ENCODE assay signal across 25 cellular contexts in the genomic region with DNA sequence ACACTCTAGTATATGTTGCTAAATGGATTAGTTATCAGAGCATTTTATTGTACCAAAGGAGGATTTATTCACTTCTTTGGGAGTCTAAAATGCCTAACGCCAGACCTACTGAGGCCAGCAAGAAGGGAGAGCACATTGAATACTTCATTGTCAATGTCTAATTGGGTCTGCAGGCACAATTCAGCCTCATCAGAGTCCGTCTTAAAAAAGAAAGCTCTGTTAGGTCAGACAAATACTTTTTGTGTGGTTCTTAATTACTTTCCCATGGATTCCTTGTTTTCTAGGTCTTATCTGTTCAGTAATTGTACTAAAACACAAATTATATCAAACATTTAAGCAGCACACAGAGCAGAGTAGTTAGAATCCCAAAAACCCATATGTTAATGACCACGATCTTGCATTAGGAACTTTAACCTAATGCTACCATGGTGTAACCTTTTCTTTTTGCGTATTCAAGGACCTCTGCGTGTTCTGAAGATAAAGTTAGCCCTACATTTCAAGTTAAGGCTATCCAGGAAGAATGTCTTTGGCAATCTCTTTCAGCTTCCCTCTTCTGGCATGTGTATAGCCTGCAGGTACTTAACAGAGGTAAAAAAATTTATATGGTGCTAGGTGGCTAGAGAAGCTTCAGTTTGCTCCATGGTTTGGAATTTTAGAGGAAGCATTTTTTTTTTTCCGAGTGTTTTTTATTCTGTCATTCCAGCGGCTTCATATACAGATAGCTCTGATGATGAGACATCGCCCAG. TPM values are rescaled to one million over a fixed set of nuclear protein-coding genes. Genes with fewer than 3 reads are reported as not detected.
"Had no signal": no experiment of that assay in that cellular context is flagged by ENCODE, and none has a peak within 500 bp of the region (broad histone marks: within the 10 kb centered on the region; RNA-seq: fewer than 3 reads in every experiment).

No MANE protein-coding gene starts in this region.

- H3K4me1 ChIP-seq: spleen, upper lobe of left lung had no signal

- H3K27me3 Mint-ChIP-seq: activated naive CD8-positive, alpha-beta T cell treated with anti-CD3 and anti-CD28 coated beads, Interleukin-2, amount 50 U/mL, for 24 hours; effector memory CD8-positive, alpha-beta T cell; naive thymus-derived CD4-positive, alpha-beta T cell; progenitor cell of endocrine pancreas had no signal

- H3K9me3 ChIP-seq: esophagus muscularis mucosa, gastrocnemius medialis, heart left ventricle, spleen, thoracic aorta, upper lobe of left lung had no signal

- H3K36me3 ChIP-seq: gastrocnemius medialis, thoracic aorta had no signal

- H3K4me3 ChIP-seq: esophagus muscularis mucosa, gastrocnemius medialis, heart left ventricle, lung, spleen, thoracic aorta, upper lobe of left lung had no signal

- ATAC-seq: activated naive CD8-positive, alpha-beta T cell treated with anti-CD3 and anti-CD28 coated beads, Interleukin-2, amount 50 U/mL, for 24 hours; effector memory CD8-positive, alpha-beta T cell; gastrocnemius medialis; heart left ventricle; naive thymus-derived CD4-positive, alpha-beta T cell; SK-N-SH treated with all-trans-retinoic acid at 6 μM for 48 hours; WTC11 had no signal

- H3K27me3 ChIP-seq: esophagus muscularis mucosa, gastrocnemius medialis, heart left ventricle, spleen, upper lobe of left lung had no signal

- H3K4me3 Mint-ChIP-seq: activated naive CD4-positive, alpha-beta T cell treated with anti-CD3 and anti-CD28 coated beads for 36 hours; activated naive CD8-positive, alpha-beta T cell treated with anti-CD3 and anti-CD28 coated beads, Interleukin-2, amount 50 U/mL, for 24 hours; effector memory CD8-positive, alpha-beta T cell; naive thymus-derived CD4-positive, alpha-beta T cell; WTC11 had no signal

- DNase-seq: activated CD4-positive, alpha-beta T cell treated with anti-CD3 and anti-CD28 coated beads, Interleukin-2, amount 50 U/mL, for 4 hours; activated CD8-positive, alpha-beta memory T cell treated with anti-CD3 and anti-CD28 coated beads for 24 hours; activated CD8-positive, alpha-beta memory T cell treated with anti-CD3 and anti-CD28 coated beads, Interleukin-2, amount 50 U/mL, for 4 hours; activated naive CD4-positive, alpha-beta T cell treated with anti-CD3 and anti-CD28 coated beads for 36 hours; activated naive CD8-positive, alpha-beta T cell treated with anti-CD3 and anti-CD28 coated beads, Interleukin-2, amount 50 U/mL, for 24 hours; activated T-cell treated with anti-CD3 and anti-CD28 coated beads, Interleukin-2, amount 50 U/mL, for 48 hours; central memory CD4-positive, alpha-beta T cell; effector memory CD8-positive, alpha-beta T cell; gastrocnemius medialis; heart left ventricle; kidney; naive thymus-derived CD4-positive, alpha-beta T cell; spleen; stimulated activated CD4-positive, alpha-beta T cell treated with anti-CD3 and anti-CD28 coated beads, Interleukin-4, amount 100 ng/mL, for 1 hour; stimulated activated naive CD4-positive, alpha-beta T cell treated with Interleukin-2 at 50 U/mL for 16 hours; T1000; upper lobe of left lung had no signal

- H3K36me3 Mint-ChIP-seq: WTC11 had no signal

- H3K27ac Mint-ChIP-seq: activated naive CD4-positive, alpha-beta T cell treated with anti-CD3 and anti-CD28 coated beads for 36 hours; activated naive CD8-positive, alpha-beta T cell treated with anti-CD3 and anti-CD28 coated beads, Interleukin-2, amount 50 U/mL, for 24 hours; effector memory CD8-positive, alpha-beta T cell; progenitor cell of endocrine pancreas had no signal

- FAIRE-seq: colon, endothelial cell of umbilical vein, kidney had no signal

- H3K27ac ChIP-seq: esophagus muscularis mucosa, heart left ventricle, spleen, thoracic aorta, upper lobe of left lung had no signal

- H3K9me3 Mint-ChIP-seq: activated naive CD4-positive, alpha-beta T cell treated with anti-CD3 and anti-CD28 coated beads for 36 hours; activated naive CD8-positive, alpha-beta T cell treated with anti-CD3 and anti-CD28 coated beads, Interleukin-2, amount 50 U/mL, for 24 hours; effector memory CD8-positive, alpha-beta T cell; naive thymus-derived CD4-positive, alpha-beta T cell; WTC11 had no signal

RNA-seq across cellular contexts. Expression of a gene that starts 45.7 kb away (rescaled TPM):
- polyA plus RNA-seq: naive thymus-derived CD4-positive, alpha-beta T cell had no signal
